In the genomic region with DNA sequence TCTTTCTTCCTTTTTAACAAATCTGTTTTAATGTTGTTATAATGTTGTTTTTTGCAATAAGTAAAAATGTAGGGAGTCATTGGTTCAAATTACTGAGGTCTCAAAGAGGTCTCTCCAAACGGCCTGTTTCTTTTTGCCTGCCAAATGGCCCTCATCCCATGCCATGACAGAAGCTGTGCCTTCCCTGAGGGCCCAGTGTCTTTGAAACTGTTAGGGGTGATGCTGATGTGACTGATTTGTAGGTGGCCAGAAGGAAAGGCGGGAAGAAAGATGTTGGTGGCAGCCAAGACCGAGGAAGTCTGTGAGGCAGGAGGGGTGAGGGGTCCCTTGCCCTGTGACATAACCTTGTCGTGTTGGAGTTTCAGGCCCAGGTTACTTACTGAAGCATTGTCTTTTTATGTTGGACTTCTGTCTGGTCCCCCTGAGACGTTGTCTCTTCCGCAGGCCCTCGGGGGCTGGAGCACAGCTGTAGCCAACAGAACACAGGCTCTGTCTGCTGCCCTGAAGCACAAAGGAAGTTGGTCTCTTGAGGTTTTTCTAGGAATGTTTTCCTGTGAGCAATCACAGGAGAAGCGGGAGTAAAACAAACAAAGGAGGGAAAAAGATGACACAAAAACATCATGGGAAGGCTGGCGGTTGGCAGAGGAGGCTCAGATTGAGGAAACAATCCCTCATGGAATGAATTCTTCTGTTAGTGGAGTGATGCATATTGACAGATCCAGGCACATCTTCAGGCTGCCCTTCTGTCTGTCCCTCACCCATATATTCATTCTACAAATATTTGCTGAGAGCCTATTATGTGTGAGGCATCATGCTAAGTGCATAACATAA, we compare ENCODE assay signal across 11 cellular contexts. TPM values are rescaled to one million over a fixed set of nuclear protein-coding genes. Genes with fewer than 3 reads are reported as not detected.
DNase-seq lines count a peak whose midpoint lies in the region; ATAC-seq, FAIRE-seq and TF ChIP-seq lines count a peak whose summit lies in the region.
"Had no signal": no experiment of that assay in that cellular context is flagged by ENCODE, and none has a peak within 500 bp of the region (broad histone marks: within the 10 kb centered on the region; RNA-seq: fewer than 3 reads in every experiment).

No MANE protein-coding gene starts in this region.

- peaks cover 2% of the 10 kb centered on the region for H3K9me3 ChIP-seq in AG04450 (ENCODE audit: control insufficient read depth, insufficient read depth, low read length)
- no peaks in the 10 kb centered on the region for H3K9me3 ChIP-seq in IMR-90 (ENCODE audit: control insufficient read depth, insufficient read depth, low read length)
- no peaks in the 10 kb centered on the region for H3K9me3 ChIP-seq in esophagus squamous epithelium
- H3K9me3 ChIP-seq: ascending aorta had no signal

- peak overlapping the region; percentile 82 for H2BK120ac ChIP-seq in IMR-90 (ENCODE audit: low read depth, low read length)
- H2BK120ac ChIP-seq in mesendoderm (ENCODE audit: low read depth, low read length), result no peak overlapping the region

- WGBS in IMR-90 (ENCODE audit: extremely low coverage in 2 of 2, insufficient read length in 1 of 2), 2 experiments, result 21% methylated on average over 3 of the region's 9 CpGs; no CpG with 5 or more reads in 1 of the 2 experiments
- no CpG with 5 or more reads among the region's 9 CpGs for WGBS in mesendoderm (ENCODE audit: extremely low coverage, insufficient coverage, low lambda C conversion rate)
- WGBS in esophagus squamous epithelium, 2 donors, result 53 to 55% methylated on average over 8 to 9 of the region's 9 CpGs

- no peak overlapping the region for H3K56ac ChIP-seq in IMR-90 (ENCODE audit: extremely low read depth, insufficient read depth, low read length)
- H3K56ac ChIP-seq in mesendoderm (ENCODE audit: low read length), result no peak overlapping the region

- H3K36me3 ChIP-seq in IMR-90 (ENCODE audit: control insufficient read depth, insufficient read depth, low read length) (no peaks in the 10 kb centered on the region), bronchial epithelial cell (ENCODE audit: control insufficient read depth, insufficient read depth, low read length) (no peaks in the 10 kb centered on the region), mesendoderm (ENCODE audit: control insufficient read depth, insufficient read depth, low read length) (no peaks in the 10 kb centered on the region), esophagus squamous epithelium (no peaks in the 10 kb centered on the region)
- H3K36me3 ChIP-seq: ascending aorta had no signal

- DNase-seq in AG04450 (ENCODE audit: low read depth, low spot score) (no peak), IMR-90 (peak; percentile 87), bronchial epithelial cell (ENCODE audit: low read depth) (peak; percentile 96), mesendoderm (peak; percentile 62), esophagus squamous epithelium (lab: John Stamatoyannopoulos, UW) (no peak)
- DNase-seq in activated T-cell treated with anti-CD3 and anti-CD28 coated beads, Interleukin-2, amount 50 U/mL, for 1 hour, result no peak
- no peak for DNase-seq in activated naive CD4-positive, alpha-beta T cell treated with Interleukin-2 at 50 U/mL for 16 hours
- DNase-seq: activated CD4-positive, alpha-beta T cell treated with anti-CD3 and anti-CD28 coated beads for 4 hours; CD8-positive, alpha-beta memory T cell had no signal

- peak overlapping the region; percentile 70 for H2BK20ac ChIP-seq in IMR-90 (ENCODE audit: low read depth, low read length)

- TF ChIP-seq CTCF in AG04450 (IDR thresholded peaks at IDR 0.05; ENCODE audit: low read depth, low read length) (no peak), IMR-90 (conservative IDR thresholded peaks at IDR 0.05; ENCODE audit: low read depth, low read length) (no peak), bronchial epithelial cell (IDR thresholded peaks at IDR 0.05; ENCODE audit: insufficient read depth, low read length, severe bottlenecking) (no peak), esophagus squamous epithelium (IDR thresholded peaks at IDR 0.05) (no peak)

- H2AK9ac ChIP-seq in IMR-90 (replicated peaks; ENCODE audit: low read depth, low read length, poor library complexity), result no peak overlapping the region

- H2AK5ac ChIP-seq in IMR-90 (ENCODE audit: low read depth, low read length) (peak overlapping the region; percentile 90), mesendoderm (ENCODE audit: low read length) (no peak overlapping the region)

- H3K79me2 ChIP-seq in mesendoderm (ENCODE audit: control insufficient read depth, insufficient read depth, low read length), result no peaks in the 10 kb centered on the region

- H3K27ac ChIP-seq in AG04450 (ENCODE audit: low read depth, low read length), result peak overlapping the region; percentile 58
- peak overlapping the region; percentile 66 for H3K27ac ChIP-seq in IMR-90 (ENCODE audit: insufficient read depth, low read length)
- no peak overlapping the region for H3K27ac ChIP-seq in mesendoderm (ENCODE audit: low read depth, low read length)
- H3K27ac ChIP-seq in esophagus squamous epithelium, result no peak overlapping the region
- H3K27ac ChIP-seq: ascending aorta had no signal

- H3K14ac ChIP-seq in IMR-90 (replicated peaks; ENCODE audit: low read depth, low read length), result peak overlapping the region; percentile 76

- BruUV-seq in IMR-90 (replicated peaks; lab: Mats Ljungman, UMichigan), result no TSS peak

- H4K91ac ChIP-seq in IMR-90 (ENCODE audit: insufficient read depth, low read depth, low read length), result peak overlapping the region; percentile 71

- peak overlapping the region; percentile 85 for H2BK15ac ChIP-seq in IMR-90 (ENCODE audit: low read depth, low read length)
- H2BK15ac ChIP-seq in mesendoderm (replicated peaks; ENCODE audit: low read depth), result no peak overlapping the region

- FAIRE-seq in bronchial epithelial cell (lab: Jason Lieb, UNC), result no peak

- in situ Hi-C loops in IMR-90 (cut with MboI; ENCODE audit: low sequenced_read_pairs), result no loop called here

- CTCF ChIA-PET in AG04450 (lab: Charles Lee) (no interaction called here), IMR-90 (lab: Yijun Ruan, JAX) (no interaction called here)

- H3K23ac ChIP-seq in IMR-90 (ENCODE audit: low read depth, low read length) (peak overlapping the region; percentile 66), mesendoderm (ENCODE audit: low read length) (no peak overlapping the region)

- H4K5ac ChIP-seq in IMR-90 (ENCODE audit: low read depth, low read length), result peak overlapping the region; percentile 5; the same call in 1 of the 2 replicates
- no peak overlapping the region for H4K5ac ChIP-seq in mesendoderm (ENCODE audit: low read length)

- H3K9me1 ChIP-seq in IMR-90 (ENCODE audit: insufficient read depth, low read length), result peaks cover 3% of the 10 kb centered on the region; the same call in 1 of the 2 replicates

- H3K18ac ChIP-seq in IMR-90 (ENCODE audit: low read depth, low read length) (peak overlapping the region; percentile 62), mesendoderm (ENCODE audit: low read length) (no peak overlapping the region)

- H4K20me1 ChIP-seq in IMR-90 (ENCODE audit: insufficient read depth, low read length), result no peaks in the 10 kb centered on the region

- H3K4me1 ChIP-seq in IMR-90 (ENCODE audit: control insufficient read depth, insufficient read depth, low read length), result peaks cover 7% of the 10 kb centered on the region
- H3K4me1 ChIP-seq in mesendoderm (ENCODE audit: control insufficient read depth, low read depth, low read length), result no peaks in the 10 kb centered on the region
- peaks cover 5 to 33% (median 11%) of the 10 kb centered on the region in 3 donors for H3K4me1 ChIP-seq in esophagus squamous epithelium

- dilution Hi-C loops in IMR-90 (cut with HindIII; ENCODE audit: low sequenced_read_pairs, unreplicated experiment), result no loop called here

- no peaks in the 10 kb centered on the region for H3K27me3 ChIP-seq in AG04450 (ENCODE audit: control insufficient read depth, insufficient read depth, low read length)
- H3K27me3 ChIP-seq in IMR-90 (ENCODE audit: control insufficient read depth, insufficient read depth, low read length), result peaks cover 5% of the 10 kb centered on the region; the same call in 1 of the 2 replicates
- no peaks in the 10 kb centered on the region for H3K27me3 ChIP-seq in bronchial epithelial cell (ENCODE audit: control insufficient read depth, insufficient read depth, low read length)
- H3K27me3 ChIP-seq in mesendoderm (ENCODE audit: insufficient read depth, low read length, poor library complexity), result no peaks in the 10 kb centered on the region
- peaks cover 0 to 10% (median 0%) of the 10 kb centered on the region in 4 donors for H3K27me3 ChIP-seq in esophagus squamous epithelium
- H3K27me3 ChIP-seq: ascending aorta had no signal

- POLR2A ChIA-PET in AG04450 (lab: Yijun Ruan, JAX), result no interaction called here
- POLR2A ChIA-PET in IMR-90 (lab: Charles Lee; ENCODE audit: unreplicated experiment), result no interaction called here

- intact Hi-C loops in IMR-90 (cut with micrococcal nuclease), result loop anchor here (5.0 kb wide), 1 partner anchor 129 kb away; no protein-coding TSS in a partner anchor
- intact Hi-C loops in esophagus squamous epithelium (cut with DNase I), result no loop called here

- H3K4me3 ChIP-seq in AG04450 (ENCODE audit: low read depth, low read length) (no peak overlapping the region), IMR-90 (ENCODE audit: insufficient read depth, low read depth, low read length) (no peak overlapping the region), bronchial epithelial cell (ENCODE audit: low read depth, low read length) (no peak overlapping the region), mesendoderm (ENCODE audit: low read length) (no peak overlapping the region), esophagus squamous epithelium (no peak overlapping the region)
- H3K4me3 ChIP-seq: ascending aorta had no signal

- TF ChIP-seq POLR2A in IMR-90 (IDR thresholded peaks at IDR 0.05; ENCODE audit: low read depth, low read length), result no peak
- no peak for TF ChIP-seq POLR2A in esophagus squamous epithelium (IDR thresholded peaks at IDR 0.05)

- no peak for TF ChIP-seq RAD21 in IMR-90 (IDR thresholded peaks at IDR 0.05; ENCODE audit: low read length)

- H4K8ac ChIP-seq in IMR-90 (ENCODE audit: low read depth in 2 of 2, low read length in 2 of 2) (peak overlapping the region; percentile 36 to 68; a peak in 3 of 4 replicates), mesendoderm (ENCODE audit: low read depth, low read length) (no peak overlapping the region)

- H2AFZ ChIP-seq in IMR-90 (replicated peaks; ENCODE audit: low read length, poor library complexity), result peak overlapping the region; percentile 76

- no peaks in the 10 kb centered on the region for H3K79me1 ChIP-seq in IMR-90 (ENCODE audit: low read depth in 1 of 2, low read length in 2 of 2)
- no peaks in the 10 kb centered on the region for H3K79me1 ChIP-seq in mesendoderm (ENCODE audit: low read length)

- H3K9ac ChIP-seq in IMR-90 (ENCODE audit: low read depth, low read length) (0 out of 2 replicates have a peak overlapping the region, but pooled peaks have one; percentile 38), mesendoderm (ENCODE audit: low read length) (no peak overlapping the region)

- H3K4me2 ChIP-seq in IMR-90 (ENCODE audit: low read depth, low read length), result peak overlapping the region; percentile 12
- H3K4me2 ChIP-seq in mesendoderm (ENCODE audit: low read length), result no peak overlapping the region

- H3K4ac ChIP-seq in IMR-90 (ENCODE audit: low read depth, low read length) (peak overlapping the region; percentile 80), mesendoderm (ENCODE audit: low read depth, low read length) (no peak overlapping the region)

- peak; percentile 62 for ATAC-seq in IMR-90 (ENCODE audit: low read depth)
- no peak for ATAC-seq in HG02642 (IDR thresholded peaks at IDR 0.05; ENCODE audit: poor library complexity, unreplicated experiment)

- H2BK5ac ChIP-seq in IMR-90 (ENCODE audit: low read depth, low read length, poor library complexity, severe bottlenecking) (peak overlapping the region; percentile 37), mesendoderm (ENCODE audit: low read length) (no peak overlapping the region)

RNA-seq across cellular contexts. Expression of a gene that starts 4.9 kb away (rescaled TPM):
- polyA plus RNA-seq in AG04450 (2011; rRNA removed) (22.3 and 26.8 TPM in 2 replicates), IMR-90 (2012; rRNA removed) (19.2 and 21.0 TPM in 2 replicates)
- 13.1 and 16.2 TPM in 2 replicates for polyA minus RNA-seq in AG04450 (2011; rRNA and poly(A)+ RNA removed)
- total RNA-seq in IMR-90 (2012; rRNA removed) (16.8 and 18.6 TPM in 2 replicates), bronchial epithelial cell (2.6 and 29.7 TPM in 2 replicates), esophagus squamous epithelium (10 to 100 TPM in 1 of 4 donors, 1 to 10 TPM in 3; 1.3 to 13.5 (median 5.2) TPM)
- polyA plus RNA-seq in IMR-90 (2012; cell fraction: cytosol; rRNA removed), result 7.8 and 18.4 TPM in 2 replicates
- 8.6 and 21.3 TPM in 2 replicates for polyA plus RNA-seq in IMR-90 (2012; cell fraction: nucleus; rRNA removed; ENCODE audit: low replicate concordance)
- polyA plus RNA-seq in mesendoderm (2013, experiment 1 of 2), result 1.3 TPM
- 0.92 TPM for polyA plus RNA-seq in mesendoderm (2013, experiment 2 of 2)

Comparison
In these comparisons a context has a peak if more than half of its experiments do, and no peak if none do; other contexts are left out.
1. DNase-seq: peak in IMR-90 (single experiment), bronchial epithelial cell (single experiment) and mesendoderm (single experiment); none in AG04450 (single experiment), activated T-cell treated with anti-CD3 and anti-CD28 coated beads, Interleukin-2, amount 50 U/mL, for 1 hour (single experiment), activated naive CD4-positive, alpha-beta T cell treated with Interleukin-2 at 50 U/mL for 16 hours (single experiment) and esophagus squamous epithelium (single experiment).
2. H3K27ac ChIP-seq: peak in AG04450 (single experiment) and IMR-90 (single experiment); none in mesendoderm (single experiment) and esophagus squamous epithelium (0 of 4).